ENCODE assay signal across 10 cellular contexts in the genomic region with DNA sequence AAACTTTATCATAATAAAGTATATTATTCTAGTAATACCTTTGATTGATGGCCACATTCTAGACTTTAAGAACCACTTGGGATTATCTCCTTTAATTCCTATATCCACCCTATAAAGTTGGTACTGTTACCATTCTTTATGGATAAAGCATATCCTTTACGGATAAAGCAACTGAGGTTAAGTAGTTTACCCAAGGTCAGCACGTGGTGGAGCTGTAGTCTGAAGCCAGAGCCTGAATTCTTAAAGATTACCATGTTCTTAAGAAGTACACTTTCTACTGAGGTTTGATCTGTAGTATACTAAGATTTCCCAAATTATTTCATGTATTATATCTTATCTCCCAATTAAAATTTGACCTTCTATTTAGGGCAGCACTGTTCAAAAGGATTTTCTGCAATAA. TPM values are rescaled to one million over a fixed set of nuclear protein-coding genes. Genes with fewer than 3 reads are reported as not detected.
DNase-seq lines count a peak whose midpoint lies in the region; ATAC-seq and TF ChIP-seq lines count a peak whose summit lies in the region.
"Had no signal": no experiment of that assay in that cellular context is flagged by ENCODE, and none has a peak within 500 bp of the region (broad histone marks: within the 10 kb centered on the region; RNA-seq: fewer than 3 reads in every experiment).

No MANE protein-coding gene starts in this region.

- H3K27me3 ChIP-seq in RWPE2 (ENCODE audit: insufficient read depth, poor library complexity, severe bottlenecking), result no peaks in the 10 kb centered on the region
- H3K27me3 ChIP-seq in foreskin keratinocyte, result no peaks in the 10 kb centered on the region

- H3K36me3 ChIP-seq in RWPE2 (ENCODE audit: low read depth), result peaks cover 6% of the 10 kb centered on the region; the same call in 1 of the 2 replicates

- ATAC-seq in RWPE2 (ENCODE audit: low read depth) (no peak), foreskin keratinocyte (no peak), GM21360 (IDR thresholded peaks at IDR 0.05; ENCODE audit: unreplicated experiment) (no peak), GM19455 (IDR thresholded peaks at IDR 0.05; ENCODE audit: unreplicated experiment) (no peak)
- ATAC-seq: activated naive CD8-positive, alpha-beta T cell treated with anti-CD3 and anti-CD28 coated beads, Interleukin-2, amount 50 U/mL, for 24 hours had no signal

- peak; percentile 39 for DNase-seq in AG10803 (ENCODE audit: low read depth)
- no peak for DNase-seq in RWPE2 (ENCODE audit: low spot score)
- DNase-seq in foreskin keratinocyte, result no peak
- no peak for DNase-seq in D341Med (ENCODE audit: low spot score)
- DNase-seq in NCI-H1092 (lab: John Stamatoyannopoulos, UW), result no peak
- DNase-seq: activated naive CD8-positive, alpha-beta T cell treated with anti-CD3 and anti-CD28 coated beads, Interleukin-2, amount 50 U/mL, for 24 hours; stimulated activated CD4-positive, alpha-beta T cell treated with anti-CD3 and anti-CD28 coated beads, Interleukin-12 subunit alpha, Interleukin-12 subunit beta, amount 100 ng/mL, for 4 hours had no signal

- H3K27ac ChIP-seq in RWPE2 (ENCODE audit: poor library complexity, severe bottlenecking) (no peak overlapping the region), foreskin keratinocyte (no peak overlapping the region)

- H3K9me3 ChIP-seq in RWPE2 (ENCODE audit: severe bottlenecking), result no peaks in the 10 kb centered on the region

- H3K4me1 ChIP-seq in RWPE2 (ENCODE audit: insufficient read depth, poor library complexity, severe bottlenecking) (peaks cover 20% of the 10 kb centered on the region), foreskin keratinocyte (peaks cover 13% of the 10 kb centered on the region)

- peak; percentile 42 for TF ChIP-seq CTCF in AG10803 (conservative IDR thresholded peaks at IDR 0.05; ENCODE audit: low read length)
- TF ChIP-seq CTCF in GM12872 (IDR thresholded peaks at IDR 0.05; ENCODE audit: insufficient read depth, low read depth, low read length), result 0 out of 3 replicates have a peak, but pooled peaks have one; percentile 4
- peak; percentile 47 for TF ChIP-seq CTCF in RWPE2 (IDR thresholded peaks at IDR 0.05; ENCODE audit: poor library complexity, severe bottlenecking)
- peak; percentile 34 for TF ChIP-seq CTCF in foreskin keratinocyte (conservative IDR thresholded peaks at IDR 0.05)

- H3K4me3 ChIP-seq in AG10803 (ENCODE audit: low read length), result no peak overlapping the region
- H3K4me3 ChIP-seq in RWPE2 (ENCODE audit: severe bottlenecking), result no peak overlapping the region

RNA-seq across cellular contexts. Expression of a gene that starts 3.0 kb away (rescaled TPM):
- 13.0 and 14.7 TPM in 2 replicates for total RNA-seq in foreskin keratinocyte
- polyA plus RNA-seq in foreskin keratinocyte, result 3.6 and 4.9 TPM in 2 replicates

RNA-seq across cellular contexts. Expression of a gene that starts 38.4 kb away (rescaled TPM):
- total RNA-seq in foreskin keratinocyte, result not detected in 2 replicates
- not detected in 2 replicates for polyA plus RNA-seq in foreskin keratinocyte
